Comparison of ENCODE assay signal across 1 cellular context in the genomic region with DNA sequence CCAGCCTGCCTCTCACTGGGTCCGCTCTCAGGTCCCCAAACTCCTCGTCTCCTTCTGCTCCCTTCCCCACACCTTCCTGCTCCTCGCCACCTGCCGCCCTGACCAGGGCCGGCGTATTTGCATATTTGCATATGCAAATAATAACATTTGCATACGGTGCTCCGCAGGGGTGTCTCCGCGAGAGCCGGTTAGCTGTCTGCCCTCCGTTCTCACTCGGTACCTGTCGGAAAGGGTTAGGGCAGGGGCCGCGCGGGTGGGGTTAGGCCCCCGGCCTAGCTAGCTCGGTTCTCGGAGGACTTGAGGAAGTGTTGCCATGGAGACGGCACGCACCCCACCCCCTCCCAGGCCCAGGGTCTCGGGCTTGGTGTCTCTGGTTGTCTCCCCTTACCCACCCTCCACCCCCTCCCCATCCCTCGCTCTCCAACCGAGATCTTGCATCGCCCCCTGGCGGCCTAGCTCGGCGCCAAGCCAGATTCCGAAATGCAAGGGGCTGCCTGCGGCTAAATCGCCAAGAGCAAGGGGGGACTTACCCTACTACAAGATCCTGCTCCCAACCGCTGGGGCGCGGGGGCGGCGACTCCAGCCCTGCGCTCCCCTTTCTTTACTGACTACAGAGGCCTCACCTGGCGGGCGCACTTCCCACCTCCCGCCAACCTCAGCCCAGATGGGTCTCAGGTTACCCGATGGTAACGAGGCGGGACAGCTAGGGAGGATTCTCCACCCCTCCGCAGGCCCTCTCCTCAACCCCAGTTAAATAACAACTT.
A peak's percentile ranks its signal among the peaks of the same experiment; 100 is the strongest.
TF ChIP-seq lines count a peak whose summit lies in the region.

No MANE protein-coding gene starts in this region.

TF ChIP-seq in K562, 482 proteins besides CTCF, POLR2A, EP300 and RAD21 (continued from another document and continues in another):
- TF ChIP-seq TFAP4 (CRISPR knock-in tag; IDR thresholded peaks at IDR 0.05; ENCODE audit: borderline replicate concordance) (peak; percentile 44), TEAD2 (tag; IDR thresholded peaks at IDR 0.05) (no peak), GATAD2B (IDR thresholded peaks at IDR 0.05; ENCODE audit: borderline replicate concordance) (0 out of 2 replicates have a peak, but pooled peaks have one; percentile 16), MXI1 (IDR thresholded peaks at IDR 0.05; ENCODE audit: low read depth, low read length) (no peak), FOXP1 (CRISPR knock-in tag; IDR thresholded peaks at IDR 0.05) (peak; percentile 66; the same call in 1 of the 2 replicates), HMG20A (CRISPR knock-in tag; conservative IDR thresholded peaks at IDR 0.05) (no peak), CAMTA2 (CRISPR knock-in tag; conservative IDR thresholded peaks at IDR 0.05) (no peak), ZFPM2 (CRISPR knock-in tag; IDR thresholded peaks at IDR 0.05) (no peak), ZNF224 (CRISPR knock-in tag; IDR thresholded peaks at IDR 0.05) (no peak), HDAC2 (IDR thresholded peaks at IDR 0.05) (no peak), NR2F6 (CRISPR knock-in tag; IDR thresholded peaks at IDR 0.05) (no peak), KHSRP (IDR thresholded peaks at IDR 0.05) (no peak), NFE2 (IDR thresholded peaks at IDR 0.05; ENCODE audit: low read depth) (no peak), ATF2 (CRISPR knock-in tag; IDR thresholded peaks at IDR 0.05) (no peak), GTF2F1 (IDR thresholded peaks at IDR 0.05; ENCODE audit: low read depth, low read length) (no peak), RBFOX2 (IDR thresholded peaks at IDR 0.05; ENCODE audit: low read depth, low read length) (peak; percentile 56), SIN3A (IDR thresholded peaks at IDR 0.05; ENCODE audit: borderline replicate concordance in 2 of 2, control insufficient read depth in 1 of 2, low read depth in 2 of 2, low read length in 2 of 2) (0 out of 4 replicates have a peak, but pooled peaks have one; percentile 23 to 51), ZNF507 (tag; conservative IDR thresholded peaks at IDR 0.05) (no peak), NCOA6 (IDR thresholded peaks at IDR 0.05) (no peak), ZNF696 (CRISPR knock-in tag; conservative IDR thresholded peaks at IDR 0.05) (no peak), PKNOX1 (IDR thresholded peaks at IDR 0.05) (peak; percentile 58; the same call in 1 of the 2 replicates), POLR2G (IDR thresholded peaks at IDR 0.05; ENCODE audit: low read depth, low read length) (peak; percentile 63), CSDE1 (IDR thresholded peaks at IDR 0.05) (no peak), PRMT5 (CRISPR knock-in tag; IDR thresholded peaks at IDR 0.05) (no peak), BCL6 (CRISPR knock-in tag; IDR thresholded peaks at IDR 0.05) (no peak), ATF1 (CRISPR knock-in tag; IDR thresholded peaks at IDR 0.05) (no peak), ATF1 (tag; IDR thresholded peaks at IDR 0.05) (no peak), TCF3 (CRISPR knock-in tag; IDR thresholded peaks at IDR 0.05) (no peak), GATA2 (CRISPR knock-in tag; IDR thresholded peaks at IDR 0.05) (no peak), ZBTB11 (CRISPR knock-in tag; IDR thresholded peaks at IDR 0.05) (peak in 1 of 3 experiments; percentile 33; a peak in 1 of 6 replicates), SP2 (IDR thresholded peaks at IDR 0.05; ENCODE audit: extremely low read depth, low read depth, low read length, poor library complexity, severe bottlenecking) (no peak), ZNF3 (CRISPR knock-in tag; IDR thresholded peaks at IDR 0.05) (no peak), ZNF644 (tag; IDR thresholded peaks at IDR 0.05; ENCODE audit: low read depth) (no peak)
- TF ChIP-seq, protein P1, sequence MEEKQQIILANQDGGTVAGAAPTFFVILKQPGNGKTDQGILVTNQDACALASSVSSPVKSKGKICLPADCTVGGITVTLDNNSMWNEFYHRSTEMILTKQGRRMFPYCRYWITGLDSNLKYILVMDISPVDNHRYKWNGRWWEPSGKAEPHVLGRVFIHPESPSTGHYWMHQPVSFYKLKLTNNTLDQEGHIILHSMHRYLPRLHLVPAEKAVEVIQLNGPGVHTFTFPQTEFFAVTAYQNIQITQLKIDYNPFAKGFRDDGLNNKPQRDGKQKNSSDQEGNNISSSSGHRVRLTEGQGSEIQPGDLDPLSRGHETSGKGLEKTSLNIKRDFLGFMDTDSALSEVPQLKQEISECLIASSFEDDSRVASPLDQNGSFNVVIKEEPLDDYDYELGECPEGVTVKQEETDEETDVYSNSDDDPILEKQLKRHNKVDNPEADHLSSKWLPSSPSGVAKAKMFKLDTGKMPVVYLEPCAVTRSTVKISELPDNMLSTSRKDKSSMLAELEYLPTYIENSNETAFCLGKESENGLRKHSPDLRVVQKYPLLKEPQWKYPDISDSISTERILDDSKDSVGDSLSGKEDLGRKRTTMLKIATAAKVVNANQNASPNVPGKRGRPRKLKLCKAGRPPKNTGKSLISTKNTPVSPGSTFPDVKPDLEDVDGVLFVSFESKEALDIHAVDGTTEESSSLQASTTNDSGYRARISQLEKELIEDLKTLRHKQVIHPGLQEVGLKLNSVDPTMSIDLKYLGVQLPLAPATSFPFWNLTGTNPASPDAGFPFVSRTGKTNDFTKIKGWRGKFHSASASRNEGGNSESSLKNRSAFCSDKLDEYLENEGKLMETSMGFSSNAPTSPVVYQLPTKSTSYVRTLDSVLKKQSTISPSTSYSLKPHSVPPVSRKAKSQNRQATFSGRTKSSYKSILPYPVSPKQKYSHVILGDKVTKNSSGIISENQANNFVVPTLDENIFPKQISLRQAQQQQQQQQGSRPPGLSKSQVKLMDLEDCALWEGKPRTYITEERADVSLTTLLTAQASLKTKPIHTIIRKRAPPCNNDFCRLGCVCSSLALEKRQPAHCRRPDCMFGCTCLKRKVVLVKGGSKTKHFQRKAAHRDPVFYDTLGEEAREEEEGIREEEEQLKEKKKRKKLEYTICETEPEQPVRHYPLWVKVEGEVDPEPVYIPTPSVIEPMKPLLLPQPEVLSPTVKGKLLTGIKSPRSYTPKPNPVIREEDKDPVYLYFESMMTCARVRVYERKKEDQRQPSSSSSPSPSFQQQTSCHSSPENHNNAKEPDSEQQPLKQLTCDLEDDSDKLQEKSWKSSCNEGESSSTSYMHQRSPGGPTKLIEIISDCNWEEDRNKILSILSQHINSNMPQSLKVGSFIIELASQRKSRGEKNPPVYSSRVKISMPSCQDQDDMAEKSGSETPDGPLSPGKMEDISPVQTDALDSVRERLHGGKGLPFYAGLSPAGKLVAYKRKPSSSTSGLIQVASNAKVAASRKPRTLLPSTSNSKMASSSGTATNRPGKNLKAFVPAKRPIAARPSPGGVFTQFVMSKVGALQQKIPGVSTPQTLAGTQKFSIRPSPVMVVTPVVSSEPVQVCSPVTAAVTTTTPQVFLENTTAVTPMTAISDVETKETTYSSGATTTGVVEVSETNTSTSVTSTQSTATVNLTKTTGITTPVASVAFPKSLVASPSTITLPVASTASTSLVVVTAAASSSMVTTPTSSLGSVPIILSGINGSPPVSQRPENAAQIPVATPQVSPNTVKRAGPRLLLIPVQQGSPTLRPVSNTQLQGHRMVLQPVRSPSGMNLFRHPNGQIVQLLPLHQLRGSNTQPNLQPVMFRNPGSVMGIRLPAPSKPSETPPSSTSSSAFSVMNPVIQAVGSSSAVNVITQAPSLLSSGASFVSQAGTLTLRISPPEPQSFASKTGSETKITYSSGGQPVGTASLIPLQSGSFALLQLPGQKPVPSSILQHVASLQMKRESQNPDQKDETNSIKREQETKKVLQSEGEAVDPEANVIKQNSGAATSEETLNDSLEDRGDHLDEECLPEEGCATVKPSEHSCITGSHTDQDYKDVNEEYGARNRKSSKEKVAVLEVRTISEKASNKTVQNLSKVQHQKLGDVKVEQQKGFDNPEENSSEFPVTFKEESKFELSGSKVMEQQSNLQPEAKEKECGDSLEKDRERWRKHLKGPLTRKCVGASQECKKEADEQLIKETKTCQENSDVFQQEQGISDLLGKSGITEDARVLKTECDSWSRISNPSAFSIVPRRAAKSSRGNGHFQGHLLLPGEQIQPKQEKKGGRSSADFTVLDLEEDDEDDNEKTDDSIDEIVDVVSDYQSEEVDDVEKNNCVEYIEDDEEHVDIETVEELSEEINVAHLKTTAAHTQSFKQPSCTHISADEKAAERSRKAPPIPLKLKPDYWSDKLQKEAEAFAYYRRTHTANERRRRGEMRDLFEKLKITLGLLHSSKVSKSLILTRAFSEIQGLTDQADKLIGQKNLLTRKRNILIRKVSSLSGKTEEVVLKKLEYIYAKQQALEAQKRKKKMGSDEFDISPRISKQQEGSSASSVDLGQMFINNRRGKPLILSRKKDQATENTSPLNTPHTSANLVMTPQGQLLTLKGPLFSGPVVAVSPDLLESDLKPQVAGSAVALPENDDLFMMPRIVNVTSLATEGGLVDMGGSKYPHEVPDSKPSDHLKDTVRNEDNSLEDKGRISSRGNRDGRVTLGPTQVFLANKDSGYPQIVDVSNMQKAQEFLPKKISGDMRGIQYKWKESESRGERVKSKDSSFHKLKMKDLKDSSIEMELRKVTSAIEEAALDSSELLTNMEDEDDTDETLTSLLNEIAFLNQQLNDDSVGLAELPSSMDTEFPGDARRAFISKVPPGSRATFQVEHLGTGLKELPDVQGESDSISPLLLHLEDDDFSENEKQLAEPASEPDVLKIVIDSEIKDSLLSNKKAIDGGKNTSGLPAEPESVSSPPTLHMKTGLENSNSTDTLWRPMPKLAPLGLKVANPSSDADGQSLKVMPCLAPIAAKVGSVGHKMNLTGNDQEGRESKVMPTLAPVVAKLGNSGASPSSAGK (IDR thresholded peaks at IDR 0.05): no peak
- TF ChIP-seq, protein P2, sequence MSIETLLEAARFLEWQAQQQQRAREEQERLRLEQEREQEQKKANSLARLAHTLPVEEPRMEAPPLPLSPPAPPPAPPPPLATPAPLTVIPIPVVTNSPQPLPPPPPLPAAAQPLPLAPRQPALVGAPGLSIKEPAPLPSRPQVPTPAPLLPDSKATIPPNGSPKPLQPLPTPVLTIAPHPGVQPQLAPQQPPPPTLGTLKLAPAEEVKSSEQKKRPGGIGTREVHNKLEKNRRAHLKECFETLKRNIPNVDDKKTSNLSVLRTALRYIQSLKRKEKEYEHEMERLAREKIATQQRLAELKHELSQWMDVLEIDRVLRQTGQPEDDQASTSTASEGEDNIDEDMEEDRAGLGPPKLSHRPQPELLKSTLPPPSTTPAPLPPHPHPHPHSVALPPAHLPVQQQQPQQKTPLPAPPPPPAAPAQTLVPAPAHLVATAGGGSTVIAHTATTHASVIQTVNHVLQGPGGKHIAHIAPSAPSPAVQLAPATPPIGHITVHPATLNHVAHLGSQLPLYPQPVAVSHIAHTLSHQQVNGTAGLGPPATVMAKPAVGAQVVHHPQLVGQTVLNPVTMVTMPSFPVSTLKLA (conservative IDR thresholded peaks at IDR 0.05): no peak
- TF ChIP-seq, protein P3, sequence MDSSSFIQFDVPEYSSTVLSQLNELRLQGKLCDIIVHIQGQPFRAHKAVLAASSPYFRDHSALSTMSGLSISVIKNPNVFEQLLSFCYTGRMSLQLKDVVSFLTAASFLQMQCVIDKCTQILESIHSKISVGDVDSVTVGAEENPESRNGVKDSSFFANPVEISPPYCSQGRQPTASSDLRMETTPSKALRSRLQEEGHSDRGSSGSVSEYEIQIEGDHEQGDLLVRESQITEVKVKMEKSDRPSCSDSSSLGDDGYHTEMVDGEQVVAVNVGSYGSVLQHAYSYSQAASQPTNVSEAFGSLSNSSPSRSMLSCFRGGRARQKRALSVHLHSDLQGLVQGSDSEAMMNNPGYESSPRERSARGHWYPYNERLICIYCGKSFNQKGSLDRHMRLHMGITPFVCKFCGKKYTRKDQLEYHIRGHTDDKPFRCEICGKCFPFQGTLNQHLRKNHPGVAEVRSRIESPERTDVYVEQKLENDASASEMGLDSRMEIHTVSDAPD (CRISPR knock-in tag; IDR thresholded peaks at IDR 0.05): no peak
